Comparison of ENCODE assay signal across 8 cellular contexts in the genomic region with DNA sequence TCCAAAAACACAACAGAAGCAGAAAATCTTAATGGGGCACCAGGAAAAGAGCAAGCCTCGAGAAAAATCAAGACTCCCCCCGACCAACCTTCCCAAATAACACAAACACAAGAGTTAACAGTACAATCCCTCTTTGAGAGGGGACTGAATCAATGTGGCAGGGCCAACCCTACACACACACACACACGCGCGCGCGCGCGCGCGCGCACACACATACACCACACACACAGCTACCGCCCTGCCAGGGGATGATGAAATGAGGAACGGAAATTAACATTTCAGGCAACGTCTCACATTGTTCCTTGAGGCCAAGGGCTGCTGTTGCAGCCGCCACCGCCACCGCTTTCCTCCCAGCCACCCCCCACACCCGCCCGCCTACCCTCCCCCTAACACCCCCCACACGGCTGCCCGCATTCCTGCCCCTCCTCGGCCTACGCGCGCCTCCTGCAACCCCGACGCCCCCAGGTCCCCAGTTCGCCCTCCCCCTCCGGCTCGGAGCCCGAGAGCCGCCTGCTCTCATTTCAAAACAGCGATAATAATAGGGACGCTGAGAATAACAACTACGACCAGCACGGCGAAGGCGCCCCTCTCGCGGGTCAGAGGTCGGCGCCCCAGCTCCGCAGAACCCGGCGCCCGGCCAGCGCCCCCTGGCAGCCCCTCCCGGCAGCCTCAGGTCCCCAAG. TPM values are rescaled to one million over a fixed set of nuclear protein-coding genes. Genes with fewer than 3 reads are reported as not detected.
DNase-seq lines count a peak whose midpoint lies in the region; ATAC-seq and TF ChIP-seq lines count a peak whose summit lies in the region.

No MANE protein-coding gene starts in this region.

- peak overlapping the region; percentile 63 for H3K4me2 ChIP-seq in mesendoderm (ENCODE audit: low read length)

- no peak for TF ChIP-seq CTCF in HFF-Myc (IDR thresholded peaks at IDR 0.05; ENCODE audit: low read depth, low read length, missing control alignments)

- H3K4me3 ChIP-seq in HFF-Myc (replicated peaks; ENCODE audit: low read depth, low read length) (peak overlapping the region; percentile 86), endocrine pancreas (ENCODE audit: control insufficient read depth, insufficient read depth, low read length) (peak overlapping the region; percentile 88), mesendoderm (ENCODE audit: low read length) (peak overlapping the region; percentile 80)

- H2BK5ac ChIP-seq in mesendoderm (ENCODE audit: low read length) = no peak overlapping the region

- peak overlapping the region; percentile 87 for H3K9ac ChIP-seq in endocrine pancreas (ENCODE audit: control insufficient read depth, insufficient read depth, low read length)
- H3K9ac ChIP-seq in mesendoderm (ENCODE audit: low read length) = peak overlapping the region; percentile 60

- peak overlapping the region; percentile 100 for H3K4ac ChIP-seq in mesendoderm (ENCODE audit: low read depth, low read length)

- H3K36me3 ChIP-seq in endocrine pancreas (ENCODE audit: control insufficient read depth, insufficient read depth, low read length) (no peaks in the 10 kb centered on the region), mesendoderm (ENCODE audit: control insufficient read depth, insufficient read depth, low read length) (no peaks in the 10 kb centered on the region)

- H3K36me3 Mint-ChIP-seq in activated CD8-positive, alpha-beta memory T cell treated with anti-CD3 and anti-CD28 coated beads, Interleukin-2, amount 10 ng/mL, durations not matched to agents 7 days and 5 days = peaks cover 17% of the 10 kb centered on the region

- H3K4me1 ChIP-seq in endocrine pancreas (ENCODE audit: control insufficient read depth, insufficient read depth, low read length) = peaks cover 8% of the 10 kb centered on the region
- peaks cover 4% of the 10 kb centered on the region for H3K4me1 ChIP-seq in mesendoderm (ENCODE audit: control insufficient read depth, low read depth, low read length)

- CTCF ChIA-PET in activated CD8-positive, alpha-beta memory T cell treated with anti-CD3 and anti-CD28 coated beads, Interleukin-2, amount 10 ng/mL, durations not matched to agents 7 days and 5 days (lab: Charles Lee) = interaction anchor here (0.7 to 2.6 kb wide), 6 partner anchors 14 to 174 kb away, joined by 3 to 13 read pairs (median 5); partner anchors contain the start of gene SPG7

- peak overlapping the region; percentile 93 for H3K27ac Mint-ChIP-seq in activated CD8-positive, alpha-beta memory T cell treated with anti-CD3 and anti-CD28 coated beads, Interleukin-2, amount 10 ng/mL, durations not matched to agents 7 days and 5 days

- H3K79me2 ChIP-seq in mesendoderm (ENCODE audit: control insufficient read depth, insufficient read depth, low read length) = peaks cover 54% of the 10 kb centered on the region

- H3K23ac ChIP-seq in mesendoderm (ENCODE audit: low read length) = no peak overlapping the region

- peak overlapping the region; percentile 81 for H4K8ac ChIP-seq in mesendoderm (ENCODE audit: low read depth, low read length)

- peaks cover 64% of the 10 kb centered on the region for H3K4me1 Mint-ChIP-seq in activated CD8-positive, alpha-beta memory T cell treated with anti-CD3 and anti-CD28 coated beads, Interleukin-2, amount 10 ng/mL, durations not matched to agents 7 days and 5 days

- peak overlapping the region; percentile 92 for H3K4me3 Mint-ChIP-seq in activated CD8-positive, alpha-beta memory T cell treated with anti-CD3 and anti-CD28 coated beads, Interleukin-2, amount 10 ng/mL, durations not matched to agents 7 days and 5 days

- no peak overlapping the region for H2BK15ac ChIP-seq in mesendoderm (replicated peaks; ENCODE audit: low read depth)

- peak; percentile 58 for DNase-seq in DMS153 (lab: John Stamatoyannopoulos, UW)
- peak; percentile 72 for DNase-seq in HFF-Myc (ENCODE audit: extremely low read depth, low read depth)
- DNase-seq in NOMO-1 (lab: John Stamatoyannopoulos, UW; ENCODE audit: unreplicated experiment in 2 of 2) = peak; percentile 91 to 96
- DNase-seq in activated CD8-positive, alpha-beta memory T cell treated with anti-CD3 and anti-CD28 coated beads, Interleukin-2, amount 10 ng/mL, durations not matched to agents 7 days and 5 days = peak; percentile 91
- DNase-seq in mesendoderm = peak; percentile 98
- DNase-seq in stimulated activated CD8-positive, alpha-beta memory T cell treated with anti-CD3 and anti-CD28 coated beads, Interleukin-12 subunit alpha, Interleukin-12 subunit beta, amount 100 ng/mL, for 24 hours (ENCODE audit: extremely low read depth) = peak; percentile 58

- no peak overlapping the region for H4K5ac ChIP-seq in mesendoderm (ENCODE audit: low read length)

- H3K27me3 ChIP-seq in endocrine pancreas (ENCODE audit: control insufficient read depth, insufficient read depth, low read length) (no peaks in the 10 kb centered on the region), mesendoderm (ENCODE audit: insufficient read depth, low read length, poor library complexity) (no peaks in the 10 kb centered on the region)

- peak overlapping the region; percentile 72 for H3K27ac ChIP-seq in mesendoderm (ENCODE audit: low read depth, low read length)

- H2AK5ac ChIP-seq in mesendoderm (ENCODE audit: low read length) = no peak overlapping the region

- no peaks in the 10 kb centered on the region for H3K9me3 ChIP-seq in endocrine pancreas (ENCODE audit: control insufficient read depth, low read length)

- H3K9me3 Mint-ChIP-seq in activated CD8-positive, alpha-beta memory T cell treated with anti-CD3 and anti-CD28 coated beads, Interleukin-2, amount 10 ng/mL, durations not matched to agents 7 days and 5 days (ENCODE audit: low read depth) = no peaks in the 10 kb centered on the region

- H3K27me3 Mint-ChIP-seq in activated CD8-positive, alpha-beta memory T cell treated with anti-CD3 and anti-CD28 coated beads, Interleukin-2, amount 10 ng/mL, durations not matched to agents 7 days and 5 days = no peaks in the 10 kb centered on the region

- peak; percentile 35 for ATAC-seq in activated CD8-positive, alpha-beta memory T cell treated with anti-CD3 and anti-CD28 coated beads, Interleukin-2, amount 10 ng/mL, durations not matched to agents 7 days and 5 days
- ATAC-seq in GM21381 (IDR thresholded peaks at IDR 0.05; ENCODE audit: unreplicated experiment) = no peak

- no CpG with 5 or more reads among the region's 49 CpGs for WGBS in mesendoderm (ENCODE audit: extremely low coverage, insufficient coverage, low lambda C conversion rate)

- peak overlapping the region; percentile 100 for H3K18ac ChIP-seq in mesendoderm (ENCODE audit: low read length)

- H3K56ac ChIP-seq in mesendoderm (ENCODE audit: low read length) = peak overlapping the region; percentile 81

- H3K79me1 ChIP-seq in mesendoderm (ENCODE audit: low read length) = peaks cover 10% of the 10 kb centered on the region

- H2BK120ac ChIP-seq in mesendoderm (ENCODE audit: low read depth, low read length) = peak overlapping the region; percentile 97

RNA-seq across cellular contexts. Expression of gene ANKRD11, which starts 1.2 kb away (rescaled TPM):
- total RNA-seq in activated CD8-positive, alpha-beta memory T cell treated with anti-CD3 and anti-CD28 coated beads, Interleukin-2, amount 10 ng/mL, durations not matched to agents 7 days and 5 days = 100 to 1,000 TPM; 184 to 235 TPM
- 92.2 TPM for polyA plus RNA-seq in mesendoderm (2013, experiment 1 of 2)
- 93.3 TPM for polyA plus RNA-seq in mesendoderm (2013, experiment 2 of 2)

RNA-seq across cellular contexts. Expression of gene SPG7, which starts 19.0 kb away (rescaled TPM):
- 100 to 1,000 TPM in 1 of 2 experiments, 10 to 100 TPM in 1; 92.1 to 110 TPM for total RNA-seq in activated CD8-positive, alpha-beta memory T cell treated with anti-CD3 and anti-CD28 coated beads, Interleukin-2, amount 10 ng/mL, durations not matched to agents 7 days and 5 days
- 34.3 TPM for polyA plus RNA-seq in mesendoderm (2013, experiment 1 of 2)
- 33.7 TPM for polyA plus RNA-seq in mesendoderm (2013, experiment 2 of 2)
